Comparison of ENCODE assay signal across 15 cellular contexts in genomic region chr7:157158400-157158799, GRCh38. TPM values are rescaled to one million over a fixed set of nuclear protein-coding genes. Genes with fewer than 3 reads are reported as not detected.
A peak's percentile ranks its signal among the peaks of the same experiment; 100 is the strongest.
DNase-seq lines count a peak whose midpoint lies in the region; ATAC-seq and TF ChIP-seq lines count a peak whose summit lies in the region.
"Had no signal": no experiment of that assay in that cellular context is flagged by ENCODE, and none has a peak within 500 bp of the region (broad histone marks: within the 10 kb centered on the region; RNA-seq: fewer than 3 reads in every experiment).

No MANE protein-coding gene starts in this region.

- H3K4me1 ChIP-seq in osteoblast (ENCODE audit: insufficient read depth, low read length), result peaks cover 7% of the 10 kb centered on the region
- H3K4me1 ChIP-seq: adrenal gland, testis had no signal

- H3K4me3 ChIP-seq in dorsolateral prefrontal cortex (peak overlapping the region in 3 of 59 donors; percentile 1 to 34 (median 15)), osteoblast (ENCODE audit: insufficient read depth, low read length) (no peak overlapping the region)
- H3K4me3 ChIP-seq: adrenal gland, testis had no signal

- ATAC-seq in GM21367 (IDR thresholded peaks at IDR 0.05; ENCODE audit: unreplicated experiment) (no peak), HG03159 (IDR thresholded peaks at IDR 0.05; ENCODE audit: unreplicated experiment) (no peak)
- ATAC-seq: activated CD4-positive, alpha-beta T cell treated with anti-CD3 and anti-CD28 coated beads for 36 hours; activated T-cell treated with anti-CD3 and anti-CD28 coated beads, Interleukin-2, amount 50 U/mL, for 4 hours had no signal

- H3K36me3 Mint-ChIP-seq in Calu3 (ENCODE audit: insufficient read depth, unreplicated experiment) (peaks cover 4% of the 10 kb centered on the region), nephron progenitor cell (ENCODE audit: low read depth) (peaks cover 45% of the 10 kb centered on the region)

- H3K27me3 ChIP-seq in dorsolateral prefrontal cortex (no peaks in the 10 kb centered on the region), osteoblast (ENCODE audit: insufficient read depth, low read length) (no peaks in the 10 kb centered on the region)
- H3K27me3 ChIP-seq: adrenal gland, testis had no signal

- H3K4me1 Mint-ChIP-seq in Calu3 (ENCODE audit: low read depth, unreplicated experiment) (peaks cover 17% of the 10 kb centered on the region), nephron progenitor cell (peaks cover 15% of the 10 kb centered on the region)

- BruUV-seq in Calu3 (replicated peaks; lab: Mats Ljungman, UMichigan), result no TSS peak

- no peak overlapping the region for H3K27ac Mint-ChIP-seq in Calu3 (ENCODE audit: unreplicated experiment)
- no peak overlapping the region for H3K27ac Mint-ChIP-seq in nephron progenitor cell
- H3K27ac Mint-ChIP-seq: activated CD4-positive, alpha-beta T cell treated with anti-CD3 and anti-CD28 coated beads for 36 hours; memory B cell had no signal

- H3K4me2 ChIP-seq in osteoblast (ENCODE audit: insufficient read depth, low read length), result peak overlapping the region; percentile 7

- no peaks in the 10 kb centered on the region for H3K9me3 ChIP-seq in osteoblast (ENCODE audit: low read depth, low read length)
- H3K9me3 ChIP-seq: adrenal gland, testis had no signal

- H3K4me3 Mint-ChIP-seq in Calu3 (ENCODE audit: low read depth, unreplicated experiment), result peak overlapping the region; percentile 9
- H3K4me3 Mint-ChIP-seq in nephron progenitor cell, result no peak overlapping the region
- H3K4me3 Mint-ChIP-seq: activated CD4-positive, alpha-beta T cell treated with anti-CD3 and anti-CD28 coated beads for 36 hours; activated T-cell treated with anti-CD3 and anti-CD28 coated beads, Interleukin-2, amount 50 U/mL, for 4 hours; memory B cell had no signal

- peak overlapping the region in 54 of 59 donors; percentile 4 to 91 (median 67) for H3K27ac ChIP-seq in dorsolateral prefrontal cortex
- no peak overlapping the region for H3K27ac ChIP-seq in osteoblast (ENCODE audit: low read depth, low read length)
- H3K27ac ChIP-seq: adrenal gland, testis had no signal

- peaks cover 46% of the 10 kb centered on the region for H4K20me1 ChIP-seq in osteoblast (ENCODE audit: insufficient read depth, low read length)

- DNase-seq in Calu3 (no peak), NCI-H446 treated with DMSO at 0.1 percent for 48 hours (lab: John Stamatoyannopoulos, UW) (peak; percentile 47), dorsolateral prefrontal cortex (peak in 1 of 10 donors; percentile 24), osteoblast (ENCODE audit: insufficient read length, low spot score, missing footprints) (peak; percentile 43), UCSD-AML1 (lab: John Stamatoyannopoulos, UW; ENCODE audit: unreplicated experiment) (no peak), nephron progenitor cell (no peak)
- DNase-seq: activated CD4-positive, alpha-beta T cell treated with anti-CD3 and anti-CD28 coated beads for 36 hours; activated T-cell treated with anti-CD3 and anti-CD28 coated beads, Interleukin-2, amount 50 U/mL, for 4 hours; adrenal gland; cortex of kidney; DMS79 treated with DMSO at 0.1 percent for 48 hours; testis had no signal

- no peak overlapping the region for H2AFZ ChIP-seq in osteoblast (ENCODE audit: low read length)

- H3K9me3 Mint-ChIP-seq in Calu3 (ENCODE audit: low read depth, unreplicated experiment), result no peaks in the 10 kb centered on the region
- H3K9me3 Mint-ChIP-seq in nephron progenitor cell, result peaks cover 9% of the 10 kb centered on the region
- H3K9me3 Mint-ChIP-seq: activated T-cell treated with anti-CD3 and anti-CD28 coated beads, Interleukin-2, amount 50 U/mL, for 4 hours; memory B cell had no signal

- TF ChIP-seq CTCF in Calu3 (IDR thresholded peaks at IDR 0.05; ENCODE audit: unreplicated experiment) (no peak), dorsolateral prefrontal cortex (IDR thresholded peaks at IDR 0.05 in 54 of 56, conservative IDR thresholded peaks at IDR 0.05 in 2 of 56; ENCODE audit: low read depth in 1 of 56, partially characterized antibody in 56 of 56) (peak in 3 of 56 donors; percentile 7 to 15 (median 10)), osteoblast (IDR thresholded peaks at IDR 0.05; ENCODE audit: extremely low read depth, low read depth, low read length) (no peak), nephron progenitor cell (IDR thresholded peaks at IDR 0.05) (no peak)

- H3K36me3 ChIP-seq in osteoblast (ENCODE audit: insufficient read depth, low read length), result peaks cover 2% of the 10 kb centered on the region
- H3K36me3 ChIP-seq: adrenal gland had no signal

- CTCF ChIA-PET in Calu3 (lab: Charles Lee), result interaction anchor here (0.6 to 0.8 kb wide), 3 partner anchors 60 to 222 kb away, joined by 3 to 4 read pairs (median 3); no protein-coding TSS in a partner anchor

- H3K27me3 Mint-ChIP-seq in Calu3 (ENCODE audit: unreplicated experiment), result no peaks in the 10 kb centered on the region
- H3K27me3 Mint-ChIP-seq in nephron progenitor cell (ENCODE audit: low read depth, poor library complexity), result peaks cover 2% of the 10 kb centered on the region
- H3K27me3 Mint-ChIP-seq: activated CD4-positive, alpha-beta T cell treated with anti-CD3 and anti-CD28 coated beads for 36 hours; memory B cell had no signal

- intact Hi-C loops in Calu3 (cut with micrococcal nuclease; ENCODE audit: unreplicated experiment), result loop anchor here (10.0 kb wide), 1 partner anchor 184 kb away; no protein-coding TSS in a partner anchor
- intact Hi-C loops in dorsolateral prefrontal cortex (cut with DNase I), result loop anchor here in 1 of 2 donors (5.0 kb wide), 1 partner anchor 64 kb away; no protein-coding TSS in a partner anchor

- peaks cover 96% of the 10 kb centered on the region for H3K79me2 ChIP-seq in osteoblast (ENCODE audit: insufficient read depth, low read length)

RNA-seq across cellular contexts. Expression of gene UBE3C, which starts 19.7 kb away (rescaled TPM):
- total RNA-seq in Calu3 (2022) (79.9 and 81.1 TPM in 2 replicates), dorsolateral prefrontal cortex (10 to 100 TPM; 46.9 to 76.5 (median 59.8) TPM), osteoblast (94.9 and 95.9 TPM in 2 replicates)

Comparison
In these comparisons a context has a peak if more than half of its experiments do, and no peak if none do; other contexts are left out.
1. DNase-seq: peak in NCI-H446 treated with DMSO at 0.1 percent for 48 hours (single experiment) and osteoblast (single experiment); none in Calu3 (single experiment), UCSD-AML1 (single experiment) and nephron progenitor cell (single experiment).